In the genomic region with DNA sequence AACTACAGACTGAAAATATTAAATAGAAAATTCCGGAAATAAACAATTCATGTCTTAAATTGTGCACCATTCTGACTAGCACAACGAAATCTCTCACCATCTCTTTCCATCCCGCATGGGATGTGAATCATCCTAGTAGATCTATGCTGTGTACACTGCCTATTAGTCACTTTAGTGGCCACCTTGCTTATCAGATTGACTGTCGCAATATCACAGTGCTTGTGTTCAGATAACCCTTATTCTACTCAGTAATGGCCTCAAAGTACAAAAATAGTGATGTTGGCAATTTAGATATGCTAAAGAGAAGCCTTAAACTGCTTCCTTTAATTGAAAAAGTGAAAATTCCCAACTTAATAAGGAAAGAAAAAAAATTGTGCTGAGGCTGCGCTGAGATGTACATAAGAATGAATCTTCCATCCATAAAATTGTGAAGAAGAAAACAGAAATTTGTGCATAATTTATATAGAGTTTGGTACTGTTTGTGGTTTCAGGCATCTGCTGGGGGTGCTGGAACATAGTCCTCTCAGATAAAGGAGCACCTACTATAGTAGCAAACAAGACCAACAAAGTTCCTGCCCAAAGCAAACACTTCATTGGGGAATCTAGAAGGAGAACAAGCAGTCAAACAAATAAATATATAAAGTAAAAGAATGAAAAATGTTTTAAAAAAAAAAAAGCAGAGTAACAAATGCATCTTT, we compare ENCODE assay signal across 1 cellular context.
A peak's percentile ranks its signal among the peaks of the same experiment; 100 is the strongest.
TF ChIP-seq lines count a peak whose summit lies in the region.

No MANE protein-coding gene starts in this region.

TF ChIP-seq in HepG2, 621 proteins besides CTCF, POLR2A, EP300 and RAD21 (continued from another document and continues in another):
- TF ChIP-seq, protein P1, sequence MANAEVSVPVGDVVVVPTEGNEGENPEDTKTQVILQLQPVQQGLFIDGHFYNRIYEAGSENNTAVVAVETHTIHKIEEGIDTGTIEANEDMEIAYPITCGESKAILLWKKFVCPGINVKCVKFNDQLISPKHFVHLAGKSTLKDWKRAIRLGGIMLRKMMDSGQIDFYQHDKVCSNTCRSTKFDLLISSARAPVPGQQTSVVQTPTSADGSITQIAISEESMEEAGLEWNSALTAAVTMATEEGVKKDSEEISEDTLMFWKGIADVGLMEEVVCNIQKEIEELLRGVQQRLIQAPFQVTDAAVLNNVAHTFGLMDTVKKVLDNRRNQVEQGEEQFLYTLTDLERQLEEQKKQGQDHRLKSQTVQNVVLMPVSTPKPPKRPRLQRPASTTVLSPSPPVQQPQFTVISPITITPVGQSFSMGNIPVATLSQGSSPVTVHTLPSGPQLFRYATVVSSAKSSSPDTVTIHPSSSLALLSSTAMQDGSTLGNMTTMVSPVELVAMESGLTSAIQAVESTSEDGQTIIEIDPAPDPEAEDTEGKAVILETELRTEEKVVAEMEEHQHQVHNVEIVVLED (CRISPR knock-in tag; IDR thresholded peaks at IDR 0.05; ENCODE audit: borderline replicate concordance) = no peak
- no peak for TF ChIP-seq ELF4 (CRISPR knock-in tag; IDR thresholded peaks at IDR 0.05; ENCODE audit: borderline replicate concordance)
- TF ChIP-seq, protein P2, sequence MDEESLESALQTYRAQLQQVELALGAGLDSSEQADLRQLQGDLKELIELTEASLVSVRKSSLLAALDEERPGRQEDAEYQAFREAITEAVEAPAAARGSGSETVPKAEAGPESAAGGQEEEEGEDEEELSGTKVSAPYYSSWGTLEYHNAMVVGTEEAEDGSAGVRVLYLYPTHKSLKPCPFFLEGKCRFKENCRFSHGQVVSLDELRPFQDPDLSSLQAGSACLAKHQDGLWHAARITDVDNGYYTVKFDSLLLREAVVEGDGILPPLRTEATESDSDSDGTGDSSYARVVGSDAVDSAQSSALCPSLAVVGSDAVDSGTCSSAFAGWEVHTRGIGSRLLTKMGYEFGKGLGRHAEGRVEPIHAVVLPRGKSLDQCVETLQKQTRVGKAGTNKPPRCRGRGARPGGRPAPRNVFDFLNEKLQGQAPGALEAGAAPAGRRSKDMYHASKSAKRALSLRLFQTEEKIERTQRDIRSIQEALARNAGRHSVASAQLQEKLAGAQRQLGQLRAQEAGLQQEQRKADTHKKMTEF (CRISPR knock-in tag; IDR thresholded peaks at IDR 0.05) = no peak
- TF ChIP-seq HDAC1 (CRISPR knock-in tag; IDR thresholded peaks at IDR 0.05) = no peak
- TF ChIP-seq, protein P3, sequence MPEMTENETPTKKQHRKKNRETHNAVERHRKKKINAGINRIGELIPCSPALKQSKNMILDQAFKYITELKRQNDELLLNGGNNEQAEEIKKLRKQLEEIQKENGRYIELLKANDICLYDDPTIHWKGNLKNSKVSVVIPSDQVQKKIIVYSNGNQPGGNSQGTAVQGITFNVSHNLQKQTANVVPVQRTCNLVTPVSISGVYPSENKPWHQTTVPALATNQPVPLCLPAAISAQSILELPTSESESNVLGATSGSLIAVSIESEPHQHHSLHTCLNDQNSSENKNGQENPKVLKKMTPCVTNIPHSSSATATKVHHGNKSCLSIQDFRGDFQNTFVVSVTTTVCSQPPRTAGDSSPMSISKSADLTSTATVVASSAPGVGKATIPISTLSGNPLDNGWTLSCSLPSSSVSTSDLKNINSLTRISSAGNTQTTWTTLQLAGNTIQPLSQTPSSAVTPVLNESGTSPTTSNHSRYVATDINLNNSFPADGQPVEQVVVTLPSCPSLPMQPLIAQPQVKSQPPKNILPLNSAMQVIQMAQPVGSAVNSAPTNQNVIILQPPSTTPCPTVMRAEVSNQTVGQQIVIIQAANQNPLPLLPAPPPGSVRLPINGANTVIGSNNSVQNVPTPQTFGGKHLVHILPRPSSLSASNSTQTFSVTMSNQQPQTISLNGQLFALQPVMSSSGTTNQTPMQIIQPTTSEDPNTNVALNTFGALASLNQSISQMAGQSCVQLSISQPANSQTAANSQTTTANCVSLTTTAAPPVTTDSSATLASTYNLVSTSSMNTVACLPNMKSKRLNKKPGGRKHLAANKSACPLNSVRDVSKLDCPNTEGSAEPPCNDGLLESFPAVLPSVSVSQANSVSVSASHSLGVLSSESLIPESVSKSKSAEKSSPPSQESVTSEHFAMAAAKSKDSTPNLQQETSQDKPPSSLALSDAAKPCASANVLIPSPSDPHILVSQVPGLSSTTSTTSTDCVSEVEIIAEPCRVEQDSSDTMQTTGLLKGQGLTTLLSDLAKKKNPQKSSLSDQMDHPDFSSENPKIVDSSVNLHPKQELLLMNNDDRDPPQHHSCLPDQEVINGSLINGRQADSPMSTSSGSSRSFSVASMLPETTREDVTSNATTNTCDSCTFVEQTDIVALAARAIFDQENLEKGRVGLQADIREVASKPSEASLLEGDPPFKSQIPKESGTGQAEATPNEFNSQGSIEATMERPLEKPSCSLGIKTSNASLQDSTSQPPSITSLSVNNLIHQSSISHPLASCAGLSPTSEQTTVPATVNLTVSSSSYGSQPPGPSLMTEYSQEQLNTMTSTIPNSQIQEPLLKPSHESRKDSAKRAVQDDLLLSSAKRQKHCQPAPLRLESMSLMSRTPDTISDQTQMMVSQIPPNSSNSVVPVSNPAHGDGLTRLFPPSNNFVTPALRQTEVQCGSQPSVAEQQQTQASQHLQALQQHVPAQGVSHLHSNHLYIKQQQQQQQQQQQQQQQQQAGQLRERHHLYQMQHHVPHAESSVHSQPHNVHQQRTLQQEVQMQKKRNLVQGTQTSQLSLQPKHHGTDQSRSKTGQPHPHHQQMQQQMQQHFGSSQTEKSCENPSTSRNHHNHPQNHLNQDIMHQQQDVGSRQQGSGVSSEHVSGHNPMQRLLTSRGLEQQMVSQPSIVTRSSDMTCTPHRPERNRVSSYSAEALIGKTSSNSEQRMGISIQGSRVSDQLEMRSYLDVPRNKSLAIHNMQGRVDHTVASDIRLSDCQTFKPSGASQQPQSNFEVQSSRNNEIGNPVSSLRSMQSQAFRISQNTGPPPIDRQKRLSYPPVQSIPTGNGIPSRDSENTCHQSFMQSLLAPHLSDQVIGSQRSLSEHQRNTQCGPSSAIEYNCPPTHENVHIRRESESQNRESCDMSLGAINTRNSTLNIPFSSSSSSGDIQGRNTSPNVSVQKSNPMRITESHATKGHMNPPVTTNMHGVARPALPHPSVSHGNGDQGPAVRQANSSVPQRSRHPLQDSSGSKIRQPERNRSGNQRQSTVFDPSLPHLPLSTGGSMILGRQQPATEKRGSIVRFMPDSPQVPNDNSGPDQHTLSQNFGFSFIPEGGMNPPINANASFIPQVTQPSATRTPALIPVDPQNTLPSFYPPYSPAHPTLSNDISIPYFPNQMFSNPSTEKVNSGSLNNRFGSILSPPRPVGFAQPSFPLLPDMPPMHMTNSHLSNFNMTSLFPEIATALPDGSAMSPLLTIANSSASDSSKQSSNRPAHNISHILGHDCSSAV (CRISPR knock-in tag; IDR thresholded peaks at IDR 0.05; ENCODE audit: borderline replicate concordance) = no peak
- TF ChIP-seq, protein P4, sequence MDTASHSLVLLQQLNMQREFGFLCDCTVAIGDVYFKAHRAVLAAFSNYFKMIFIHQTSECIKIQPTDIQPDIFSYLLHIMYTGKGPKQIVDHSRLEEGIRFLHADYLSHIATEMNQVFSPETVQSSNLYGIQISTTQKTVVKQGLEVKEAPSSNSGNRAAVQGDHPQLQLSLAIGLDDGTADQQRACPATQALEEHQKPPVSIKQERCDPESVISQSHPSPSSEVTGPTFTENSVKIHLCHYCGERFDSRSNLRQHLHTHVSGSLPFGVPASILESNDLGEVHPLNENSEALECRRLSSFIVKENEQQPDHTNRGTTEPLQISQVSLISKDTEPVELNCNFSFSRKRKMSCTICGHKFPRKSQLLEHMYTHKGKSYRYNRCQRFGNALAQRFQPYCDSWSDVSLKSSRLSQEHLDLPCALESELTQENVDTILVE (CRISPR knock-in tag; IDR thresholded peaks at IDR 0.05) = no peak
- TF ChIP-seq PCBP2 (optimal IDR thresholded peaks at IDR 0.05; ENCODE audit: low read depth, low read length, poor library complexity, severe bottlenecking) = no peak
- TF ChIP-seq SMAD1 (CRISPR knock-in tag; IDR thresholded peaks at IDR 0.05; ENCODE audit: borderline replicate concordance, low read depth) = no peak
- TF ChIP-seq NR2F2 (IDR thresholded peaks at IDR 0.05; ENCODE audit: borderline replicate concordance, low read depth) = no peak
- no peak for TF ChIP-seq SAFB2 (CRISPR knock-in tag; IDR thresholded peaks at IDR 0.05; ENCODE audit: borderline replicate concordance, low read depth)
- TF ChIP-seq, protein P5, sequence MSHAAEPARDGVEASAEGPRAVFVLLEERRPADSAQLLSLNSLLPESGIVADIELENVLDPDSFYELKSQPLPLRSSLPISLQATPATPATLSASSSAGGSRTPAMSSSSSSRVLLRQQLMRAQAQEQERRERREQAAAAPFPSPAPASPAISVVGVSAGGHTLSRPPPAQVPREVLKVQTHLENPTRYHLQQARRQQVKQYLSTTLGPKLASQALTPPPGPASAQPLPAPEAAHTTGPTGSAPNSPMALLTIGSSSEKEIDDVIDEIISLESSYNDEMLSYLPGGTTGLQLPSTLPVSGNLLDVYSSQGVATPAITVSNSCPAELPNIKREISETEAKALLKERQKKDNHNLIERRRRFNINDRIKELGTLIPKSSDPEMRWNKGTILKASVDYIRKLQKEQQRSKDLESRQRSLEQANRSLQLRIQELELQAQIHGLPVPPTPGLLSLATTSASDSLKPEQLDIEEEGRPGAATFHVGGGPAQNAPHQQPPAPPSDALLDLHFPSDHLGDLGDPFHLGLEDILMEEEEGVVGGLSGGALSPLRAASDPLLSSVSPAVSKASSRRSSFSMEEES (CRISPR knock-in tag; IDR thresholded peaks at IDR 0.05) = no peak
- TF ChIP-seq FOXK1 (CRISPR knock-in tag; IDR thresholded peaks at IDR 0.05; ENCODE audit: borderline replicate concordance, low read depth) = peak; percentile 69; the same call in 1 of the 2 replicates
- peak; percentile 28; the same call in 1 of the 2 replicates for TF ChIP-seq CREM (IDR thresholded peaks at IDR 0.05)
- TF ChIP-seq CREM (CRISPR knock-in tag; IDR thresholded peaks at IDR 0.05) = no peak
- no peak for TF ChIP-seq U2AF2 (IDR thresholded peaks at IDR 0.05; ENCODE audit: low read depth, low read length)
- no peak for TF ChIP-seq FOXM1 (CRISPR knock-in tag; IDR thresholded peaks at IDR 0.05)
- TF ChIP-seq ZNF605 (CRISPR knock-in tag; IDR thresholded peaks at IDR 0.05) = no peak
- TF ChIP-seq SOX6 (IDR thresholded peaks at IDR 0.05) = no peak
- TF ChIP-seq SOX6 (CRISPR knock-in tag; IDR thresholded peaks at IDR 0.05) = no peak; the same call in 1 of the 2 replicates
- no peak for TF ChIP-seq ZFP41 (CRISPR knock-in tag; IDR thresholded peaks at IDR 0.05; ENCODE audit: borderline replicate concordance)
- TF ChIP-seq, protein P6, sequence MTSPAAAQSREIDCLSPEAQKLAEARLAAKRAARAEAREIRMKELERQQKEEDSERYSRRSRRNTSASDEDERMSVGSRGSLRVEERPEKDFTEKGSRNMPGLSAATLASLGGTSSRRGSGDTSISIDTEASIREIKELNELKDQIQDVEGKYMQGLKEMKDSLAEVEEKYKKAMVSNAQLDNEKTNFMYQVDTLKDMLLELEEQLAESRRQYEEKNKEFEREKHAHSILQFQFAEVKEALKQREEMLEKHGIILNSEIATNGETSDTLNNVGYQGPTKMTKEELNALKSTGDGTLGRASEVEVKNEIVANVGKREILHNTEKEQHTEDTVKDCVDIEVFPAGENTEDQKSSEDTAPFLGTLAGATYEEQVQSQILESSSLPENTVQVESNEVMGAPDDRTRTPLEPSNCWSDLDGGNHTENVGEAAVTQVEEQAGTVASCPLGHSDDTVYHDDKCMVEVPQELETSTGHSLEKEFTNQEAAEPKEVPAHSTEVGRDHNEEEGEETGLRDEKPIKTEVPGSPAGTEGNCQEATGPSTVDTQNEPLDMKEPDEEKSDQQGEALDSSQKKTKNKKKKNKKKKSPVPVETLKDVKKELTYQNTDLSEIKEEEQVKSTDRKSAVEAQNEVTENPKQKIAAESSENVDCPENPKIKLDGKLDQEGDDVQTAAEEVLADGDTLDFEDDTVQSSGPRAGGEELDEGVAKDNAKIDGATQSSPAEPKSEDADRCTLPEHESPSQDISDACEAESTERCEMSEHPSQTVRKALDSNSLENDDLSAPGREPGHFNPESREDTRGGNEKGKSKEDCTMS (CRISPR knock-in tag; conservative IDR thresholded peaks at IDR 0.05) = no peak
- TF ChIP-seq, protein P7, sequence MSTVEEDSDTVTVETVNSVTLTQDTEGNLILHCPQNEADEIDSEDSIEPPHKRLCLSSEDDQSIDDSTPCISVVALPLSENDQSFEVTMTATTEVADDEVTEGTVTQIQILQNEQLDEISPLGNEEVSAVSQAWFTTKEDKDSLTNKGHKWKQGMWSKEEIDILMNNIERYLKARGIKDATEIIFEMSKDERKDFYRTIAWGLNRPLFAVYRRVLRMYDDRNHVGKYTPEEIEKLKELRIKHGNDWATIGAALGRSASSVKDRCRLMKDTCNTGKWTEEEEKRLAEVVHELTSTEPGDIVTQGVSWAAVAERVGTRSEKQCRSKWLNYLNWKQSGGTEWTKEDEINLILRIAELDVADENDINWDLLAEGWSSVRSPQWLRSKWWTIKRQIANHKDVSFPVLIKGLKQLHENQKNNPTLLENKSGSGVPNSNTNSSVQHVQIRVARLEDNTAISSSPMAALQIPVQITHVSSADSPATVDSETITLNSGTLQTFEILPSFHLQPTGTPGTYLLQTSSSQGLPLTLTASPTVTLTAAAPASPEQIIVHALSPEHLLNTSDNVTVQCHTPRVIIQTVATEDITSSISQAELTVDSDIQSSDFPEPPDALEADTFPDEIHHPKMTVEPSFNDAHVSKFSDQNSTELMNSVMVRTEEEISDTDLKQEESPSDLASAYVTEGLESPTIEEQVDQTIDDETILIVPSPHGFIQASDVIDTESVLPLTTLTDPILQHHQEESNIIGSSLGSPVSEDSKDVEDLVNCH (CRISPR knock-in tag; IDR thresholded peaks at IDR 0.05) = no peak
- TF ChIP-seq, protein P8, sequence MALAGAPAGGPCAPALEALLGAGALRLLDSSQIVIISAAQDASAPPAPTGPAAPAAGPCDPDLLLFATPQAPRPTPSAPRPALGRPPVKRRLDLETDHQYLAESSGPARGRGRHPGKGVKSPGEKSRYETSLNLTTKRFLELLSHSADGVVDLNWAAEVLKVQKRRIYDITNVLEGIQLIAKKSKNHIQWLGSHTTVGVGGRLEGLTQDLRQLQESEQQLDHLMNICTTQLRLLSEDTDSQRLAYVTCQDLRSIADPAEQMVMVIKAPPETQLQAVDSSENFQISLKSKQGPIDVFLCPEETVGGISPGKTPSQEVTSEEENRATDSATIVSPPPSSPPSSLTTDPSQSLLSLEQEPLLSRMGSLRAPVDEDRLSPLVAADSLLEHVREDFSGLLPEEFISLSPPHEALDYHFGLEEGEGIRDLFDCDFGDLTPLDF (CRISPR knock-in tag; IDR thresholded peaks at IDR 0.05) = no peak
- TF ChIP-seq ZNF451 (CRISPR knock-in tag; IDR thresholded peaks at IDR 0.05) = no peak
- no peak for TF ChIP-seq CBFB (CRISPR knock-in tag; IDR thresholded peaks at IDR 0.05)
- TF ChIP-seq ZKSCAN5 (CRISPR knock-in tag; IDR thresholded peaks at IDR 0.05) = no peak
- TF ChIP-seq, protein P9, sequence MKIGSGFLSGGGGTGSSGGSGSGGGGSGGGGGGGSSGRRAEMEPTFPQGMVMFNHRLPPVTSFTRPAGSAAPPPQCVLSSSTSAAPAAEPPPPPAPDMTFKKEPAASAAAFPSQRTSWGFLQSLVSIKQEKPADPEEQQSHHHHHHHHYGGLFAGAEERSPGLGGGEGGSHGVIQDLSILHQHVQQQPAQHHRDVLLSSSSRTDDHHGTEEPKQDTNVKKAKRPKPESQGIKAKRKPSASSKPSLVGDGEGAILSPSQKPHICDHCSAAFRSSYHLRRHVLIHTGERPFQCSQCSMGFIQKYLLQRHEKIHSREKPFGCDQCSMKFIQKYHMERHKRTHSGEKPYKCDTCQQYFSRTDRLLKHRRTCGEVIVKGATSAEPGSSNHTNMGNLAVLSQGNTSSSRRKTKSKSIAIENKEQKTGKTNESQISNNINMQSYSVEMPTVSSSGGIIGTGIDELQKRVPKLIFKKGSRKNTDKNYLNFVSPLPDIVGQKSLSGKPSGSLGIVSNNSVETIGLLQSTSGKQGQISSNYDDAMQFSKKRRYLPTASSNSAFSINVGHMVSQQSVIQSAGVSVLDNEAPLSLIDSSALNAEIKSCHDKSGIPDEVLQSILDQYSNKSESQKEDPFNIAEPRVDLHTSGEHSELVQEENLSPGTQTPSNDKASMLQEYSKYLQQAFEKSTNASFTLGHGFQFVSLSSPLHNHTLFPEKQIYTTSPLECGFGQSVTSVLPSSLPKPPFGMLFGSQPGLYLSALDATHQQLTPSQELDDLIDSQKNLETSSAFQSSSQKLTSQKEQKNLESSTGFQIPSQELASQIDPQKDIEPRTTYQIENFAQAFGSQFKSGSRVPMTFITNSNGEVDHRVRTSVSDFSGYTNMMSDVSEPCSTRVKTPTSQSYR (CRISPR knock-in tag; IDR thresholded peaks at IDR 0.05; ENCODE audit: borderline replicate concordance) = no peak
